8 cellular contexts compared by ENCODE assay signal in genomic region chr12:6450091-6450868, GRCh38. TPM values are rescaled to one million over a fixed set of nuclear protein-coding genes. Genes with fewer than 3 reads are reported as not detected.
DNase-seq lines count a peak whose midpoint lies in the region; ATAC-seq and TF ChIP-seq lines count a peak whose summit lies in the region.

No MANE protein-coding gene starts in this region.

- H3K4me2 ChIP-seq in DOHH2 (ENCODE audit: low read length): peak overlapping the region; percentile 86

- no peak for ATAC-seq in HG03571 (IDR thresholded peaks at IDR 0.05; ENCODE audit: unreplicated experiment)
- ATAC-seq in HG03521 (IDR thresholded peaks at IDR 0.05; ENCODE audit: unreplicated experiment): no peak
- ATAC-seq in GM21737 (IDR thresholded peaks at IDR 0.05; ENCODE audit: unreplicated experiment): no peak

- peaks cover 59% of the 10 kb centered on the region for H3K4me1 ChIP-seq in DOHH2 (ENCODE audit: control insufficient read depth, low read length)
- peaks cover 7% of the 10 kb centered on the region; the same call in 1 of the 2 replicates for H3K4me1 ChIP-seq in SJCRH30

- H3K79me2 ChIP-seq in DOHH2 (ENCODE audit: control insufficient read depth, low read length): peaks cover 47% of the 10 kb centered on the region

- H3K4me3 ChIP-seq in DOHH2 (ENCODE audit: low read length) (peak overlapping the region; percentile 71), SJCRH30 (peak overlapping the region; percentile 68), fibroblast of pulmonary artery (replicated peaks; ENCODE audit: low read depth, low read length) (peak overlapping the region; percentile 68)

- peak overlapping the region; percentile 80 for H3K27ac ChIP-seq in DOHH2 (ENCODE audit: low read depth, low read length)
- H3K27ac ChIP-seq in SJCRH30: peak overlapping the region; percentile 85

- no peaks in the 10 kb centered on the region for H3K9me3 ChIP-seq in DOHH2 (ENCODE audit: control insufficient read depth, insufficient read depth, low read length)
- H3K9me3 ChIP-seq in SJCRH30 (replicated peaks): no peaks in the 10 kb centered on the region

- DNase-seq in SJCRH30 (peak; percentile 68 to 79), fibroblast of pulmonary artery (ENCODE audit: low read depth) (no peak), retina (peak; percentile 51), AG08395 (ENCODE audit: low spot score) (no peak)

- H3F3A ChIP-seq in DOHH2 (ENCODE audit: control insufficient read depth, insufficient read depth): peaks cover 37% of the 10 kb centered on the region

- H3K36me3 ChIP-seq in DOHH2 (ENCODE audit: control insufficient read depth, low read length) (peaks cover 82% of the 10 kb centered on the region), SJCRH30 (no peaks in the 10 kb centered on the region)

- TF ChIP-seq CTCF in DOHH2 (IDR thresholded peaks at IDR 0.05; ENCODE audit: low read depth, low read length, poor library complexity, severe bottlenecking) (no peak), fibroblast of pulmonary artery (IDR thresholded peaks at IDR 0.05; ENCODE audit: low read length, missing control alignments) (no peak)

- no peaks in the 10 kb centered on the region for H4K20me1 ChIP-seq in DOHH2 (ENCODE audit: control insufficient read depth, insufficient read depth, low read depth, low read length)

- H3K9me2 ChIP-seq in DOHH2 (replicated peaks; ENCODE audit: control insufficient read depth, low read length): no peaks in the 10 kb centered on the region

- H3K27me3 ChIP-seq in DOHH2 (ENCODE audit: control insufficient read depth, low read length) (no peaks in the 10 kb centered on the region), SJCRH30 (no peaks in the 10 kb centered on the region)

RNA-seq across cellular contexts. Expression of gene TAPBPL, which starts 1.6 kb away (rescaled TPM):
- 2.2 and 4.9 TPM in 2 replicates for total RNA-seq in SJCRH30 (2014; rRNA removed; shearing (Covaris generic))

RNA-seq across cellular contexts. Expression of gene CD27, which starts 5.5 kb away (rescaled TPM):
- total RNA-seq in SJCRH30 (2014; rRNA removed; shearing (Covaris generic)): 0.12 and 0.15 TPM in 2 replicates

RNA-seq across cellular contexts. Expression of gene VAMP1, which starts 20.2 kb away (rescaled TPM):
- 7.3 and 8.0 TPM in 2 replicates for total RNA-seq in SJCRH30 (2014; rRNA removed; shearing (Covaris generic))

RNA-seq across cellular contexts. Expression of gene MRPL51, which starts 42.8 kb away (rescaled TPM):
- 200 and 208 TPM in 2 replicates for total RNA-seq in SJCRH30 (2014; rRNA removed; shearing (Covaris generic))

RNA-seq across cellular contexts. Expression of gene NCAPD2, which starts 43.6 kb away (rescaled TPM):
- total RNA-seq in SJCRH30 (2014; rRNA removed; shearing (Covaris generic)): 215 and 218 TPM in 2 replicates

Comparison
In these comparisons a context has a peak if more than half of its experiments do, and no peak if none do; other contexts are left out.
1. DNase-seq: peak in SJCRH30 (2 of 2) and retina (single experiment); none in fibroblast of pulmonary artery (single experiment) and AG08395 (single experiment).
2. Peak in every context shown above with its lines, with median percentiles within 50 percentile points of each other: H3K4me3 ChIP-seq.